ENCODE assay signal across 1 cellular context in the genomic region with DNA sequence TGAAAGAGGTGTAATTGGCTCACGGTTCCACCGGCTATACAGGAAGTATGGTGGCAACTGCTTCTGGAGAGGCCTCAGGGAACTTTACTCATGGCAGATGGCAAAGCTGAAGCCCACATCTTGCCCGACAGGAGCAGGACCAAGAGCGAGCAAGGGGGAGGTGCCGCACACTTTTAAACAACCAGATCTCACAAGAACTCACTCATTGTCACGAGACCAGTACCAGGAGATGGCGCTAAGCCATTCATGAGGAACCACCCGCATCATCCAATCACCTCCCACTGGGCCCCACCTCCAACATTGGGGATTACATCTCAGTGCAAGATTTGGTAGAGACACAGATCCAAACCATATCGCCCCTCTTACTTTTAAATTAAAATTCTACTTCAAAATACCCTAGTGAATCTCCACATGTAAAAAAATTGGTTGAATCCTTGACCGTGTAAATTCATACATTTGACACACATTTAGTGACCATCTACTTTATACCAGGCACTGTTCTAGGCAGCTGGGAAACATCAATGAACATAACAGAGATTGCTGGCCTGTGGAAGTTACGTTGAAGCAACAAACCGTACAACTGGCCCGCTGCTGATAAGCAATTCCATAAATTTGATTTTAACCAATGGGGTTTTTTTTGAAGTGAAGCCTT.
TF ChIP-seq lines count a peak whose summit lies in the region.

No MANE protein-coding gene starts in this region.

TF ChIP-seq in GM12878, 131 proteins besides CTCF, POLR2A, EP300 and RAD21 (continued from another document):
- TF ChIP-seq, protein P1, sequence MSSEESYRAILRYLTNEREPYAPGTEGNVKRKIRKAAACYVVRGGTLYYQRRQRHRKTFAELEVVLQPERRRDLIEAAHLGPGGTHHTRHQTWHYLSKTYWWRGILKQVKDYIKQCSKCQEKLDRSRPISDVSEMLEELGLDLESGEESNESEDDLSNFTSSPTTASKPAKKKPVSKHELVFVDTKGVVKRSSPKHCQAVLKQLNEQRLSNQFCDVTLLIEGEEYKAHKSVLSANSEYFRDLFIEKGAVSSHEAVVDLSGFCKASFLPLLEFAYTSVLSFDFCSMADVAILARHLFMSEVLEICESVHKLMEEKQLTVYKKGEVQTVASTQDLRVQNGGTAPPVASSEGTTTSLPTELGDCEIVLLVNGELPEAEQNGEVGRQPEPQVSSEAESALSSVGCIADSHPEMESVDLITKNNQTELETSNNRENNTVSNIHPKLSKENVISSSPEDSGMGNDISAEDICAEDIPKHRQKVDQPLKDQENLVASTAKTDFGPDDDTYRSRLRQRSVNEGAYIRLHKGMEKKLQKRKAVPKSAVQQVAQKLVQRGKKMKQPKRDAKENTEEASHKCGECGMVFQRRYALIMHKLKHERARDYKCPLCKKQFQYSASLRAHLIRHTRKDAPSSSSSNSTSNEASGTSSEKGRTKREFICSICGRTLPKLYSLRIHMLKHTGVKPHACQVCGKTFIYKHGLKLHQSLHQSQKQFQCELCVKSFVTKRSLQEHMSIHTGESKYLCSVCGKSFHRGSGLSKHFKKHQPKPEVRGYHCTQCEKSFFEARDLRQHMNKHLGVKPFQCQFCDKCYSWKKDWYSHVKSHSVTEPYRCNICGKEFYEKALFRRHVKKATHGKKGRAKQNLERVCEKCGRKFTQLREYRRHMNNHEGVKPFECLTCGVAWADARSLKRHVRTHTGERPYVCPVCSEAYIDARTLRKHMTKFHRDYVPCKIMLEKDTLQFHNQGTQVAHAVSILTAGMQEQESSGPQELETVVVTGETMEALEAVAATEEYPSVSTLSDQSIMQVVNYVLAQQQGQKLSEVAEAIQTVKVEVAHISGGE (CRISPR knock-in tag; IDR thresholded peaks at IDR 0.05): no peak
- TF ChIP-seq, protein P2, sequence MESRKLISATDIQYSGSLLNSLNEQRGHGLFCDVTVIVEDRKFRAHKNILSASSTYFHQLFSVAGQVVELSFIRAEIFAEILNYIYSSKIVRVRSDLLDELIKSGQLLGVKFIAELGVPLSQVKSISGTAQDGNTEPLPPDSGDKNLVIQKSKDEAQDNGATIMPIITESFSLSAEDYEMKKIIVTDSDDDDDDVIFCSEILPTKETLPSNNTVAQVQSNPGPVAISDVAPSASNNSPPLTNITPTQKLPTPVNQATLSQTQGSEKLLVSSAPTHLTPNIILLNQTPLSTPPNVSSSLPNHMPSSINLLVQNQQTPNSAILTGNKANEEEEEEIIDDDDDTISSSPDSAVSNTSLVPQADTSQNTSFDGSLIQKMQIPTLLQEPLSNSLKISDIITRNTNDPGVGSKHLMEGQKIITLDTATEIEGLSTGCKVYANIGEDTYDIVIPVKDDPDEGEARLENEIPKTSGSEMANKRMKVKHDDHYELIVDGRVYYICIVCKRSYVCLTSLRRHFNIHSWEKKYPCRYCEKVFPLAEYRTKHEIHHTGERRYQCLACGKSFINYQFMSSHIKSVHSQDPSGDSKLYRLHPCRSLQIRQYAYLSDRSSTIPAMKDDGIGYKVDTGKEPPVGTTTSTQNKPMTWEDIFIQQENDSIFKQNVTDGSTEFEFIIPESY (IDR thresholded peaks at IDR 0.05): peak; percentile 77; the same call in 1 of the 2 replicates
- 0 out of 2 replicates have a peak, but pooled peaks have one; percentile 20 for TF ChIP-seq MEF2A (IDR thresholded peaks at IDR 0.05; ENCODE audit: insufficient read depth, low read depth, low read length)
- TF ChIP-seq ASH2L (IDR thresholded peaks at IDR 0.05; ENCODE audit: borderline replicate concordance, low read depth): 0 out of 2 replicates have a peak, but pooled peaks have one; percentile 5
- no peak for TF ChIP-seq HDAC6 (IDR thresholded peaks at IDR 0.05; ENCODE audit: unreplicated experiment)
- peak; percentile 20; the same call in 1 of the 2 replicates for TF ChIP-seq RAD51 (IDR thresholded peaks at IDR 0.05)
- TF ChIP-seq, protein P3, sequence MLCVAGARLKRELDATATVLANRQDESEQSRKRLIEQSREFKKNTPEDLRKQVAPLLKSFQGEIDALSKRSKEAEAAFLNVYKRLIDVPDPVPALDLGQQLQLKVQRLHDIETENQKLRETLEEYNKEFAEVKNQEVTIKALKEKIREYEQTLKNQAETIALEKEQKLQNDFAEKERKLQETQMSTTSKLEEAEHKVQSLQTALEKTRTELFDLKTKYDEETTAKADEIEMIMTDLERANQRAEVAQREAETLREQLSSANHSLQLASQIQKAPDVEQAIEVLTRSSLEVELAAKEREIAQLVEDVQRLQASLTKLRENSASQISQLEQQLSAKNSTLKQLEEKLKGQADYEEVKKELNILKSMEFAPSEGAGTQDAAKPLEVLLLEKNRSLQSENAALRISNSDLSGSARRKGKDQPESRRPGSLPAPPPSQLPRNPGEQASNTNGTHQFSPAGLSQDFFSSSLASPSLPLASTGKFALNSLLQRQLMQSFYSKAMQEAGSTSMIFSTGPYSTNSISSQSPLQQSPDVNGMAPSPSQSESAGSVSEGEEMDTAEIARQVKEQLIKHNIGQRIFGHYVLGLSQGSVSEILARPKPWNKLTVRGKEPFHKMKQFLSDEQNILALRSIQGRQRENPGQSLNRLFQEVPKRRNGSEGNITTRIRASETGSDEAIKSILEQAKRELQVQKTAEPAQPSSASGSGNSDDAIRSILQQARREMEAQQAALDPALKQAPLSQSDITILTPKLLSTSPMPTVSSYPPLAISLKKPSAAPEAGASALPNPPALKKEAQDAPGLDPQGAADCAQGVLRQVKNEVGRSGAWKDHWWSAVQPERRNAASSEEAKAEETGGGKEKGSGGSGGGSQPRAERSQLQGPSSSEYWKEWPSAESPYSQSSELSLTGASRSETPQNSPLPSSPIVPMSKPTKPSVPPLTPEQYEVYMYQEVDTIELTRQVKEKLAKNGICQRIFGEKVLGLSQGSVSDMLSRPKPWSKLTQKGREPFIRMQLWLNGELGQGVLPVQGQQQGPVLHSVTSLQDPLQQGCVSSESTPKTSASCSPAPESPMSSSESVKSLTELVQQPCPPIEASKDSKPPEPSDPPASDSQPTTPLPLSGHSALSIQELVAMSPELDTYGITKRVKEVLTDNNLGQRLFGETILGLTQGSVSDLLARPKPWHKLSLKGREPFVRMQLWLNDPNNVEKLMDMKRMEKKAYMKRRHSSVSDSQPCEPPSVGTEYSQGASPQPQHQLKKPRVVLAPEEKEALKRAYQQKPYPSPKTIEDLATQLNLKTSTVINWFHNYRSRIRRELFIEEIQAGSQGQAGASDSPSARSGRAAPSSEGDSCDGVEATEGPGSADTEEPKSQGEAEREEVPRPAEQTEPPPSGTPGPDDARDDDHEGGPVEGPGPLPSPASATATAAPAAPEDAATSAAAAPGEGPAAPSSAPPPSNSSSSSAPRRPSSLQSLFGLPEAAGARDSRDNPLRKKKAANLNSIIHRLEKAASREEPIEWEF (IDR thresholded peaks at IDR 0.05; ENCODE audit: insufficient replicate concordance, low read depth, low read length): no peak
- TF ChIP-seq CHD2 (IDR thresholded peaks at IDR 0.05; ENCODE audit: borderline replicate concordance, low read depth, low read length): 0 out of 2 replicates have a peak, but pooled peaks have one; percentile 29
- 0 out of 2 replicates have a peak, but pooled peaks have one; percentile 12 for TF ChIP-seq ZNF384 (IDR thresholded peaks at IDR 0.05; ENCODE audit: borderline replicate concordance, low read depth, low read length)
- peak; percentile 42; the same call in 1 of the 2 replicates for TF ChIP-seq PAX5 (IDR thresholded peaks at IDR 0.05; ENCODE audit: borderline replicate concordance, low read depth, low read length)
- no peak for TF ChIP-seq JUND (IDR thresholded peaks at IDR 0.05; ENCODE audit: low read depth, low read length)
- TF ChIP-seq ZNF274 (IDR thresholded peaks at IDR 0.05; ENCODE audit: insufficient read depth, insufficient read length): no peak
- TF ChIP-seq, protein P4, sequence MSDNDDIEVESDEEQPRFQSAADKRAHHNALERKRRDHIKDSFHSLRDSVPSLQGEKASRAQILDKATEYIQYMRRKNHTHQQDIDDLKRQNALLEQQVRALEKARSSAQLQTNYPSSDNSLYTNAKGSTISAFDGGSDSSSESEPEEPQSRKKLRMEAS (IDR thresholded peaks at IDR 0.05; ENCODE audit: low read depth, low read length): no peak
- peak; percentile 7 for TF ChIP-seq SP1 (IDR thresholded peaks at IDR 0.05; ENCODE audit: low read depth, low read length)
- TF ChIP-seq SMARCA5 (IDR thresholded peaks at IDR 0.05): peak; percentile 51
- TF ChIP-seq TAF1 (IDR thresholded peaks at IDR 0.05; ENCODE audit: borderline replicate concordance, low read depth, low read length): peak; percentile 6; the same call in 1 of the 2 replicates
- no peak for TF ChIP-seq PML (IDR thresholded peaks at IDR 0.05; ENCODE audit: low read length)
- TF ChIP-seq BRCA1 (IDR thresholded peaks at IDR 0.05; ENCODE audit: low read depth, low read length): no peak
TF ChIP-seq in GM12878: peak in this region for 15.
